ENCODE assay signal across 7 cellular contexts in the genomic region with DNA sequence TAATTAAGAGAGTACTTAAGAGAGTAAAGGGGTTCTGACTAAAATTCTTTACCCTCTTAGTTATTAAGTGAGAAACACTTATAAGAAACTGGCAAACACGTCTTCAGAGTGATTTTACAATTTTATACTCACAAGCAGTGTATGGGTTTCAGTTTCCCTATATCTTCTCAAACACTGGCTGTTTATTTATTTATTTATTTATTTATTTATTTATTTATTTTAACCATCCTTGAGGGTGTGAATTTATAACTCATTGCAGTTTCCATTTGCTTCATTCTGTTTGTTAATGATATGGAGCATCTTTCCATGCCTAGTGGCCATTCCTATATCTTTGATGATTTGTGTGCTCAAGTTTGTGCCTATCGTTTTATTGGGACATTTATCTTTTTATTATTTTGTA.
"Had no signal": no experiment of that assay in that cellular context is flagged by ENCODE, and none has a peak within 500 bp of the region (broad histone marks: within the 10 kb centered on the region; RNA-seq: fewer than 3 reads in every experiment).

No MANE protein-coding gene starts in this region.

- H3K4me3 ChIP-seq: GM23338 had no signal

- DNase-seq: H9, HCEC 1CT, HFFc6, KBM-7 had no signal

- H3K27ac ChIP-seq: HL-60, KMS-11 had no signal
